In the genomic region with DNA sequence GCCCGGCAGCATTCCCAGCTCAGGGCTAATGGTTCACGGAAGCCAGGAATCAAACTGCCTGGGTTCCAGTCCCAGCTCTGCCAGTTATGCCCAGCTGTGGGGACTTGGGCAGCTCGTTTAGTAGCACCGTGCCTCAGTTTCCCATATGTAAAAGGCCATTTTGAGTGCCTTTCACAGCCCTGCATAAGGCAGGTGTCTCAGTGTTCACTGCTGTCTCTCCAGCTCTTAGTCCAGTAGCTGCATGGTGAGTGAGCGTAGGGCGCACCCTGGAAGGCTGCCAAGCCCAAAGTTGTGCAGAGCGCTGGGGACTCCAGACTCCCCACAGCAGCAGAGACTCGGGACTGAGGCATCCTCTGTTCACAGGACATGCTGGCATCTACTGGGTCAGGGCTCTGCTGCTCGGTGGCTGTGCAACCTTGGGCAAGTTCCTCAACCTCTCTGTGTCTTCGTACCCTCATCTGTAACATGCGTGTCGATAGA, we compare ENCODE assay signal across 15 cellular contexts. TPM values are rescaled to one million over a fixed set of nuclear protein-coding genes. Genes with fewer than 3 reads are reported as not detected.
DNase-seq lines count a peak whose midpoint lies in the region; ATAC-seq and TF ChIP-seq lines count a peak whose summit lies in the region.
"Had no signal": no experiment of that assay in that cellular context is flagged by ENCODE, and none has a peak within 500 bp of the region (broad histone marks: within the 10 kb centered on the region; RNA-seq: fewer than 3 reads in every experiment).

No MANE protein-coding gene starts in this region.

- no peak overlapping the region for H3K4me3 Mint-ChIP-seq in activated CD8-positive, alpha-beta memory T cell treated with anti-CD3 and anti-CD28 coated beads, Interleukin-2, amount 10 ng/mL, durations not matched to agents 7 days and 5 days
- H3K4me3 Mint-ChIP-seq in naive thymus-derived CD8-positive, alpha-beta T cell, result no peak overlapping the region
- H3K4me3 Mint-ChIP-seq: activated CD8-positive, alpha-beta T cell treated with anti-CD3 and anti-CD28 coated beads for 36 hours; activated naive CD4-positive, alpha-beta T cell treated with anti-CD3 and anti-CD28 coated beads for 36 hours had no signal

- H3K9me3 Mint-ChIP-seq in activated CD8-positive, alpha-beta memory T cell treated with anti-CD3 and anti-CD28 coated beads, Interleukin-2, amount 10 ng/mL, durations not matched to agents 7 days and 5 days (ENCODE audit: low read depth), result no peaks in the 10 kb centered on the region
- H3K9me3 Mint-ChIP-seq in naive thymus-derived CD8-positive, alpha-beta T cell, result no peaks in the 10 kb centered on the region
- H3K9me3 Mint-ChIP-seq: activated CD8-positive, alpha-beta T cell treated with anti-CD3 and anti-CD28 coated beads for 36 hours; activated naive CD4-positive, alpha-beta T cell treated with anti-CD3 and anti-CD28 coated beads for 36 hours had no signal

- no peak for DNase-seq in activated CD8-positive, alpha-beta memory T cell treated with anti-CD3 and anti-CD28 coated beads, Interleukin-2, amount 10 ng/mL, durations not matched to agents 7 days and 5 days
- no peak for DNase-seq in activated CD8-positive, alpha-beta memory T cell treated with anti-CD3 and anti-CD28 coated beads, Interleukin-2, amount 50 U/mL, for 48 hours
- DNase-seq in naive thymus-derived CD8-positive, alpha-beta T cell, result no peak
- no peak for DNase-seq in omental fat pad (ENCODE audit: low spot score)
- DNase-seq in DMS153 treated with DMSO at 0.1 percent for 48 hours (lab: John Stamatoyannopoulos, UW; ENCODE audit: unreplicated experiment), result no peak
- DNase-seq: activated CD8-positive, alpha-beta T cell treated with anti-CD3 and anti-CD28 coated beads for 36 hours; activated naive CD4-positive, alpha-beta T cell treated with anti-CD3 and anti-CD28 coated beads for 36 hours; KG1; NCI-H2029 treated with DMSO at 0.1 percent for 48 hours had no signal

- peaks cover 34% of the 10 kb centered on the region for H3K4me1 Mint-ChIP-seq in activated CD8-positive, alpha-beta memory T cell treated with anti-CD3 and anti-CD28 coated beads, Interleukin-2, amount 10 ng/mL, durations not matched to agents 7 days and 5 days
- peaks cover 21 to 59% (median 54%) of the 10 kb centered on the region in 4 donors for H3K4me1 Mint-ChIP-seq in naive thymus-derived CD8-positive, alpha-beta T cell

- POLR2A ChIA-PET in naive thymus-derived CD8-positive, alpha-beta T cell (lab: Charles Lee), result interaction anchor here (0.8 to 12.9 kb wide), 3 partner anchors 15 to 88 kb away, joined by 3 to 181 read pairs (median 3); partner anchors contain the start of genes KMT5C and UBE2S

- H3K27ac Mint-ChIP-seq in activated CD8-positive, alpha-beta memory T cell treated with anti-CD3 and anti-CD28 coated beads, Interleukin-2, amount 10 ng/mL, durations not matched to agents 7 days and 5 days, result peak overlapping the region; percentile 11
- H3K27ac Mint-ChIP-seq in naive thymus-derived CD8-positive, alpha-beta T cell, result peak overlapping the region in 6 of 10 donors; percentile 33 to 89 (median 82)

- ATAC-seq in activated CD8-positive, alpha-beta memory T cell treated with anti-CD3 and anti-CD28 coated beads, Interleukin-2, amount 10 ng/mL, durations not matched to agents 7 days and 5 days, result no peak
- ATAC-seq in naive thymus-derived CD8-positive, alpha-beta T cell, result peak in 1 of 2 donors; percentile 26
- no peak for ATAC-seq in omental fat pad (ENCODE audit: low FRiP score)
- ATAC-seq: activated CD8-positive, alpha-beta T cell treated with anti-CD3 and anti-CD28 coated beads for 36 hours had no signal

- TF ChIP-seq CTCF in omental fat pad (IDR thresholded peaks at IDR 0.05), result no peak

- H3K27me3 Mint-ChIP-seq in activated CD8-positive, alpha-beta memory T cell treated with anti-CD3 and anti-CD28 coated beads, Interleukin-2, amount 10 ng/mL, durations not matched to agents 7 days and 5 days, result no peaks in the 10 kb centered on the region
- H3K27me3 Mint-ChIP-seq in naive thymus-derived CD8-positive, alpha-beta T cell, result no peaks in the 10 kb centered on the region
- H3K27me3 Mint-ChIP-seq: activated CD8-positive, alpha-beta T cell treated with anti-CD3 and anti-CD28 coated beads for 36 hours had no signal

- H3K36me3 Mint-ChIP-seq in activated CD8-positive, alpha-beta memory T cell treated with anti-CD3 and anti-CD28 coated beads, Interleukin-2, amount 10 ng/mL, durations not matched to agents 7 days and 5 days, result peaks cover 37% of the 10 kb centered on the region
- peaks cover 3 to 50% (median 21%) of the 10 kb centered on the region in 3 donors for H3K36me3 Mint-ChIP-seq in naive thymus-derived CD8-positive, alpha-beta T cell

- CTCF ChIA-PET in activated CD8-positive, alpha-beta memory T cell treated with anti-CD3 and anti-CD28 coated beads, Interleukin-2, amount 10 ng/mL, durations not matched to agents 7 days and 5 days (lab: Charles Lee), result interaction anchor here (2.2 kb wide), 1 partner anchor 99 kb away, joined by 4 read pairs; no protein-coding TSS in a partner anchor

TF ChIP-seq in PFSK-1, 5 proteins besides CTCF, POLR2A, EP300 and RAD21:
- TF ChIP-seq FOXP2 (optimal IDR thresholded peaks at IDR 0.05; ENCODE audit: borderline replicate concordance, extremely low read depth, extremely low read length, insufficient read depth) (no peak), POLR2AphosphoS5 (IDR thresholded peaks at IDR 0.05; ENCODE audit: low read depth, low read length) (peak; percentile 69)

RNA-seq across cellular contexts. Expression of gene RPL28, which starts 5.5 kb away (rescaled TPM):
- total RNA-seq in activated CD8-positive, alpha-beta memory T cell treated with anti-CD3 and anti-CD28 coated beads, Interleukin-2, amount 10 ng/mL, durations not matched to agents 7 days and 5 days, result 1,000 to 10,000 TPM; 2,244 to 2,759 TPM
- 6,087 TPM for polyA plus RNA-seq in PFSK-1 (2012; ENCODE audit: insufficient read length, low read depth)
- 1,000 to 10,000 TPM; 2,967 to 2,995 TPM for total RNA-seq in naive thymus-derived CD8-positive, alpha-beta T cell
- 1,000 to 10,000 TPM in 1 of 3 donors, 100 to 1,000 TPM in 2; 559 to 1,017 (median 787) TPM for polyA plus RNA-seq in naive thymus-derived CD8-positive, alpha-beta T cell
- 100 to 1,000 TPM; 490 to 747 (median 555) TPM for total RNA-seq in omental fat pad

RNA-seq across cellular contexts. Expression of gene TMEM238, which starts 7.1 kb away (rescaled TPM):
- 10 to 100 TPM; 14.1 to 23.0 TPM for total RNA-seq in activated CD8-positive, alpha-beta memory T cell treated with anti-CD3 and anti-CD28 coated beads, Interleukin-2, amount 10 ng/mL, durations not matched to agents 7 days and 5 days
- 10.0 TPM for polyA plus RNA-seq in PFSK-1 (2012; ENCODE audit: insufficient read length, low read depth)
- 10 to 100 TPM in 1 of 2 experiments, 1 to 10 TPM in 1; 10.0 to 10.2 TPM for total RNA-seq in naive thymus-derived CD8-positive, alpha-beta T cell
- polyA plus RNA-seq in naive thymus-derived CD8-positive, alpha-beta T cell, result 1 to 10 TPM; 1.1 to 1.5 (median 1.3) TPM
- total RNA-seq in omental fat pad, result 1 to 10 TPM in 3 of 4 donors, not detected in 1; 1.5 to 1.7 (median 1.6) TPM
- total RNA-seq: SJSA1 had no signal

RNA-seq across cellular contexts. Expression of gene TMEM190, which starts 14.6 kb away (rescaled TPM):
- total RNA-seq in activated CD8-positive, alpha-beta memory T cell treated with anti-CD3 and anti-CD28 coated beads, Interleukin-2, amount 10 ng/mL, durations not matched to agents 7 days and 5 days, result not detected
- 0.54 TPM for polyA plus RNA-seq in PFSK-1 (2012; ENCODE audit: insufficient read length, low read depth)
- not detected for total RNA-seq in naive thymus-derived CD8-positive, alpha-beta T cell
- polyA plus RNA-seq in naive thymus-derived CD8-positive, alpha-beta T cell, result not detected
- not detected for total RNA-seq in omental fat pad
- total RNA-seq: activated CD8-positive, alpha-beta T cell treated with anti-CD3 and anti-CD28 coated beads for 36 hours; activated naive CD4-positive, alpha-beta T cell treated with anti-CD3 and anti-CD28 coated beads for 36 hours; cardiac muscle cell; glomerular endothelial cell; pulmonary artery endothelial cell; SJSA1; ureter had no signal

RNA-seq across cellular contexts. Expression of gene UBE2S, which starts 16.4 kb away (rescaled TPM):
- 100 to 1,000 TPM; 311 to 421 TPM for total RNA-seq in activated CD8-positive, alpha-beta memory T cell treated with anti-CD3 and anti-CD28 coated beads, Interleukin-2, amount 10 ng/mL, durations not matched to agents 7 days and 5 days
- polyA plus RNA-seq in PFSK-1 (2012; ENCODE audit: insufficient read length, low read depth), result 603 TPM
- 10 to 100 TPM; 18.1 to 20.2 TPM for total RNA-seq in naive thymus-derived CD8-positive, alpha-beta T cell
- polyA plus RNA-seq in naive thymus-derived CD8-positive, alpha-beta T cell, result 10 to 100 TPM; 18.6 to 25.8 (median 24.5) TPM
- total RNA-seq in omental fat pad, result 10 to 100 TPM in 2 of 4 donors, 1 to 10 TPM in 2; 7.4 to 25.6 (median 13.0) TPM

RNA-seq across cellular contexts. Expression of gene IL11, which starts 21.0 kb away (rescaled TPM):
- total RNA-seq in activated CD8-positive, alpha-beta memory T cell treated with anti-CD3 and anti-CD28 coated beads, Interleukin-2, amount 10 ng/mL, durations not matched to agents 7 days and 5 days, result under 1 TPM; 0.50 to 0.68 TPM
- 16.4 TPM for polyA plus RNA-seq in PFSK-1 (2012; ENCODE audit: insufficient read length, low read depth)
- total RNA-seq in naive thymus-derived CD8-positive, alpha-beta T cell, result under 1 TPM in 1 of 2 experiments, not detected in 1; 0.21 TPM
- not detected for polyA plus RNA-seq in naive thymus-derived CD8-positive, alpha-beta T cell
- 1 to 10 TPM in 1 of 4 donors, under 1 TPM in 1, not detected in 2; 0.28 to 1.2 TPM for total RNA-seq in omental fat pad
- total RNA-seq: activated naive CD4-positive, alpha-beta T cell treated with anti-CD3 and anti-CD28 coated beads for 36 hours; ureter had no signal
- polyA plus RNA-seq: cardiac muscle cell had no signal

Comparison
In these comparisons a context has a peak if more than half of its experiments do, and no peak if none do; other contexts are left out.
1. RNA of gene TMEM238, which starts 7.1 kb away (total RNA-seq): 14.1 to 23.0 TPM in activated CD8-positive, alpha-beta memory T cell treated with anti-CD3 and anti-CD28 coated beads, Interleukin-2, amount 10 ng/mL, durations not matched to agents 7 days and 5 days and 10.0 to 10.2 TPM in naive thymus-derived CD8-positive, alpha-beta T cell; 1.5 to 1.7 TPM in omental fat pad; every median in the first group is over 4 times any median in the second.